ENCODE assay signal across 8 cellular contexts in the genomic region with DNA sequence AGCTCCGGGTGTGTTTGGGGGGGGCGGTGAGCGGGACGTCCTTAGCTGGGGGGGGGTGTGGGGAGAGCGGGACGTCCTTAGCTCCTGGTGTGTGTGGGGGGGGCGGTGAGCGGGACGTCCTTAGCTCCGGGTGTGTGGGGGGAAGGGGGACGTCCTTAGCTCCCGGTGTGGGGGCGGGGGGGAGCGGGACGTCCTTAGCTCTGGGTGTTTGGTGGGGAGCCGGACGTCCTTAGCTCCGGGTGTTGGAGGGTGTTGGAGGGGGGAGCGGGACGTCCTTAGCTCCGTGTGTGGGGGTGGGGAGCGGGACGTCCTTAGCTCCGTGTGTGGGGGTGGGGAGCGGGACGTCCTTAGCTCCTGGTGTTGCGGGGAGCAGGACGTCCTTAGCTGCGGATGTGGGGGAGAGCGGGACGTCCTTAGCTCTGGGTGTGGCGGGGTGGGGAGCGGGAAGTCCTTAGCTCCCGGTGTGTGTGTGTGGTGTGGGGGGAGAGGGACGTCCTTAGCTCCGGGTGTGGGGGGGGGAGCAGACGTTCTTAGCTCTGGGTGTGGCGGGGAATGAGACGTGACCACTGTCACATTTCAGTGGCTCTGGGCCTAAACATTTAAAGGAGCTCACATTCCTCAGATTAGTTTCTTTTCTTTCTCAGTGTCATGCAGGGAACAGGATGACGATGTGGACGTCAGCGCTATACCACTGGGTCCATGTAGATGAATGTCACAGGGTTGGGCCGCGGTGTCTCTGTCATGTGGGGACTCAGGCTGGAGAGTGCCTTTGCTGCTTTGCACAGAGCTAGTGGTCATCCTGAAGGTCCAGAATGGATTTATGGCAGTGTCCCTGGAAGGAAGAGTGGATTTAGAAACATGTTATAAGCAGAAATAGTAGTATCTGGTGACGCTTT. TPM values are rescaled to one million over a fixed set of nuclear protein-coding genes. Genes with fewer than 3 reads are reported as not detected.
DNase-seq lines count a peak whose midpoint lies in the region; ATAC-seq, FAIRE-seq and TF ChIP-seq lines count a peak whose summit lies in the region.

No MANE protein-coding gene starts in this region.

- CTCF ChIA-PET in A549 (lab: Yijun Ruan, JAX), result interaction anchor here (0.6 to 1.9 kb wide), 4 partner anchors 8 to 1516 kb away, joined by 3 to 4 read pairs (median 3); no protein-coding TSS in a partner anchor
- CTCF ChIA-PET in SK-N-SH (lab: Yijun Ruan, JAX), result interaction anchor here (0.8 to 2.3 kb wide), 5 partner anchors 8 to 113 kb away, joined by 3 to 12 read pairs (median 3); no protein-coding TSS in a partner anchor

- POLR2A ChIA-PET in A549 (lab: Yijun Ruan, JAX), result interaction anchor here (0.6 to 1.6 kb wide), 4 partner anchors 34 to 159 kb away, joined by 3 to 17 read pairs (median 6); partner anchors contain the start of genes ESYT2 and NCAPG2
- POLR2A ChIA-PET in SK-N-SH (lab: Yijun Ruan, JAX), result interaction anchor here (0.5 to 1.7 kb wide), 5 partner anchors 8 to 158 kb away, joined by 3 to 6 read pairs (median 4); no protein-coding TSS in a partner anchor

- H3K4me2 ChIP-seq in A549 (peak overlapping the region; percentile 65), SK-N-SH (peak overlapping the region; percentile 65)

- ATAC-seq in A549 (peak; percentile 75 to 81), GM18858 (IDR thresholded peaks at IDR 0.05; ENCODE audit: unreplicated experiment) (peak; percentile 31), HG03354 (IDR thresholded peaks at IDR 0.05; ENCODE audit: poor library complexity, severe bottlenecking, unreplicated experiment) (peak; percentile 34), body of pancreas (peak; percentile 75)

- H3K4me3 ChIP-seq in A549, result peak overlapping the region; percentile 47
- H3K4me3 ChIP-seq in SK-N-SH (ENCODE audit: low read depth in 2 of 2, low read length in 1 of 2), result peak overlapping the region; percentile 18 to 49
- H3K4me3 ChIP-seq in body of pancreas, result peak overlapping the region; percentile 27 to 31
- peak overlapping the region; percentile 45 for H3K4me3 ChIP-seq in iPS-11a (ENCODE audit: low read depth, low read length)
- peak overlapping the region; percentile 43 for H3K4me3 ChIP-seq in skeletal muscle cell (ENCODE audit: low read depth, low read length)

- H3K79me2 ChIP-seq in SK-N-SH (ENCODE audit: insufficient read depth), result peaks cover 88% of the 10 kb centered on the region; the same call in 1 of the 2 replicates

- 40% methylated on average over 9 of the region's 45 CpGs for WGBS in A549 (ENCODE audit: missing lambda C conversion rate)
- WGBS in SK-N-SH (ENCODE audit: low lambda C conversion rate), result 24% methylated on average over 28 of the region's 45 CpGs
- 5 to 13% methylated on average over 14 to 36 of the region's 45 CpGs for WGBS in body of pancreas, 2 donors

- peaks cover 20% of the 10 kb centered on the region for H3K4me1 ChIP-seq in A549
- H3K4me1 ChIP-seq in SK-N-SH (ENCODE audit: control insufficient read depth in 1 of 2, insufficient read depth in 2 of 2, low read depth in 1 of 2, low read length in 1 of 2), result peaks cover 0 to 20% of the 10 kb centered on the region in 2 experiments; a peak in 1 of 4 replicates
- peaks cover 6% of the 10 kb centered on the region for H3K4me1 ChIP-seq in body of pancreas

- no peak; the same call in 1 of the 2 replicates for TF ChIP-seq POLR2A in A549 (IDR thresholded peaks at IDR 0.05; ENCODE audit: low read length)
- TF ChIP-seq POLR2A in body of pancreas (IDR thresholded peaks at IDR 0.05), result peak in 2 of 3 donors; percentile 14 to 32

- TF ChIP-seq EP300 in A549 (IDR thresholded peaks at IDR 0.05) (no peak), SK-N-SH (IDR thresholded peaks at IDR 0.05; ENCODE audit: borderline replicate concordance in 1 of 2, low read depth in 1 of 2, low read length in 1 of 2) (no peak)

- peak overlapping the region; percentile 44; the same call in 1 of the 2 replicates for H2AFZ ChIP-seq in SK-N-SH (ENCODE audit: low read depth)

- H3K36me3 ChIP-seq in SK-N-SH (replicated peaks in 1 of 2; ENCODE audit: control insufficient read depth in 1 of 2, insufficient read depth in 2 of 2, low read length in 1 of 2) (no peaks in the 10 kb centered on the region), body of pancreas (replicated peaks in 1 of 2; ENCODE audit: insufficient read depth in 1 of 2, low read depth in 2 of 2) (no peaks in the 10 kb centered on the region)

- no peaks in the 10 kb centered on the region for H3K9me2 ChIP-seq in SK-N-SH

- DNase-seq in A549 (ENCODE audit: low read depth in 1 of 2, low spot score in 1 of 2), result peak; percentile 41 to 73
- peak; percentile 84 for DNase-seq in SK-N-SH
- peak; percentile 43 to 59 (median 56) for DNase-seq in body of pancreas
- peak; percentile 54 for DNase-seq in skeletal muscle cell (ENCODE audit: low read depth)
- no peak for DNase-seq in NCI-H1930 (lab: John Stamatoyannopoulos, UW)

- H3K27me3 ChIP-seq in SK-N-SH (ENCODE audit: insufficient read depth) (no peaks in the 10 kb centered on the region), body of pancreas (no peaks in the 10 kb centered on the region)

- TF ChIP-seq CTCF in A549 (IDR thresholded peaks at IDR 0.05) (no peak), SK-N-SH (IDR thresholded peaks at IDR 0.05) (no peak), body of pancreas (IDR thresholded peaks at IDR 0.05) (no peak)

- intact Hi-C loops in body of pancreas (cut with DNase I), result no loop called here

- H3K9me3 ChIP-seq in A549, result no peaks in the 10 kb centered on the region
- H3K9me3 ChIP-seq in SK-N-SH, result no peaks in the 10 kb centered on the region
- no peaks in the 10 kb centered on the region for H3K9me3 ChIP-seq in body of pancreas

- no peak for FAIRE-seq in A549 (lab: Jason Lieb, UNC)

- H4K20me1 ChIP-seq in SK-N-SH (ENCODE audit: insufficient read depth), result peaks cover 7% of the 10 kb centered on the region; the same call in 1 of the 2 replicates

- H3K27ac ChIP-seq in A549, result peak overlapping the region; percentile 76 to 93
- H3K27ac ChIP-seq in SK-N-SH (ENCODE audit: low read depth in 2 of 2, low read length in 1 of 2), result peak overlapping the region in 1 of 2 experiments; percentile 36; a peak in 1 of 4 replicates
- peak overlapping the region; percentile 30 to 61 (median 57) for H3K27ac ChIP-seq in body of pancreas

- TF ChIP-seq RAD21 in A549 (conservative IDR thresholded peaks at IDR 0.05 in 1 of 2, IDR thresholded peaks at IDR 0.05 in 1 of 2) (no peak), SK-N-SH (IDR thresholded peaks at IDR 0.05; ENCODE audit: low read length) (no peak)

- peaks cover 13% of the 10 kb centered on the region for H3F3A ChIP-seq in SK-N-SH (replicated peaks; ENCODE audit: insufficient read depth)

- peak overlapping the region; percentile 49; the same call in 1 of the 2 replicates for H3K9ac ChIP-seq in SK-N-SH

TF ChIP-seq in A549, 52 proteins besides CTCF, POLR2A, EP300 and RAD21:
- TF ChIP-seq PHF8 (IDR thresholded peaks at IDR 0.05; ENCODE audit: borderline replicate concordance, low read depth) (0 out of 2 replicates have a peak, but pooled peaks have one; percentile 38), JUN (IDR thresholded peaks at IDR 0.05) (peak in 1 of 2 experiments; percentile 50; a peak in 1 of 5 replicates), CEBPB (IDR thresholded peaks at IDR 0.05) (no peak)

TF ChIP-seq in SK-N-SH, 30 proteins besides CTCF, POLR2A, EP300 and RAD21:
- TF ChIP-seq IRF3 (IDR thresholded peaks at IDR 0.05; ENCODE audit: low read depth, low read length) (no peak), CHD2 (IDR thresholded peaks at IDR 0.05; ENCODE audit: low read length, partially characterized antibody) (peak; percentile 53), JUND (IDR thresholded peaks at IDR 0.05) (no peak), MXI1 (IDR thresholded peaks at IDR 0.05; ENCODE audit: low read depth, low read length) (no peak), FOXM1 (IDR thresholded peaks at IDR 0.05; ENCODE audit: low read depth) (no peak), GATA2 (CRISPR knock-in tag; IDR thresholded peaks at IDR 0.05) (no peak), YY1 (IDR thresholded peaks at IDR 0.05; ENCODE audit: low read depth) (no peak), FOXJ3 (CRISPR knock-in tag; IDR thresholded peaks at IDR 0.05) (no peak)

RNA-seq across cellular contexts. Expression of gene DYNC2I1, which starts 7.5 kb away (rescaled TPM):
- polyA plus RNA-seq in A549 (2011; rRNA removed), result 10.6 and 17.4 TPM in 2 replicates
- polyA plus RNA-seq in A549 (2012; cell fraction: cytosol; rRNA removed), result 11.0 and 11.8 TPM in 2 replicates
- polyA plus RNA-seq in A549 (2012; cell fraction: nucleus; rRNA removed), result 41.8 and 42.7 TPM in 2 replicates
- 8.7 to 10.0 TPM (median 9.1 TPM) in 3 replicates for polyA plus RNA-seq in A549 (2017; fragmentation: RNase III; extraction: RNeasy Plus Mini Kit Qiagen cat#74134 plus additional on column Dnase treatment)
- 5.8 and 7.5 TPM in 2 replicates for polyA minus RNA-seq in A549 (2011; rRNA and poly(A)+ RNA removed)
- polyA plus RNA-seq in SK-N-SH (2012; rRNA removed), result 23.0 and 25.8 TPM in 2 replicates
- polyA plus RNA-seq in SK-N-SH (2012; cell fraction: cytosol; rRNA removed), result 12.8 and 14.4 TPM in 2 replicates
- 89.3 and 188 TPM in 2 replicates for polyA plus RNA-seq in SK-N-SH (2012; cell fraction: nucleus; rRNA removed)
- total RNA-seq in body of pancreas, result 10 to 100 TPM; 13.7 to 14.8 TPM

RNA-seq across cellular contexts. Expression of gene ESYT2, which starts 34.5 kb away (rescaled TPM):
- 73.2 and 77.0 TPM in 2 replicates for polyA plus RNA-seq in A549 (2011; rRNA removed)
- 22.5 and 29.6 TPM in 2 replicates for polyA plus RNA-seq in A549 (2012; cell fraction: cytosol; rRNA removed)
- polyA plus RNA-seq in A549 (2012; cell fraction: nucleus; rRNA removed), result 30.1 and 31.2 TPM in 2 replicates
- 41.8 to 48.3 TPM (median 45.8 TPM) in 3 replicates for polyA plus RNA-seq in A549 (2017; fragmentation: RNase III; extraction: RNeasy Plus Mini Kit Qiagen cat#74134 plus additional on column Dnase treatment)
- polyA minus RNA-seq in A549 (2011; rRNA and poly(A)+ RNA removed), result 54.6 and 62.5 TPM in 2 replicates
- 34.2 and 42.7 TPM in 2 replicates for polyA plus RNA-seq in SK-N-SH (2012; rRNA removed)
- 34.6 and 42.2 TPM in 2 replicates for polyA plus RNA-seq in SK-N-SH (2012; cell fraction: cytosol; rRNA removed)
- 19.3 and 31.3 TPM in 2 replicates for polyA plus RNA-seq in SK-N-SH (2012; cell fraction: nucleus; rRNA removed)
- total RNA-seq in body of pancreas, result 10 to 100 TPM; 35.9 to 40.5 TPM

Comparison
In these comparisons a context has a peak if more than half of its experiments do, and no peak if none do; other contexts are left out.
1. DNase-seq: peak in A549 (2 of 2), SK-N-SH (single experiment), body of pancreas (4 of 4) and skeletal muscle cell (single experiment); none in NCI-H1930 (0 of 2).
2. Of the 12 proteins assayed by ChIP-seq in both A549 and SK-N-SH: peak only in A549: none; only in SK-N-SH: CHD2; in both: none; in neither: 11.
3. Peak in every context shown above with its lines, with median percentiles within 50 percentile points of each other: ATAC-seq and H3K4me3 ChIP-seq.